In genomic region chr4:3797831-3798500, GRCh38 we compare ENCODE assay signal across 29 cellular contexts. TPM values are rescaled to one million over a fixed set of nuclear protein-coding genes. Genes with fewer than 3 reads are reported as not detected.
"Had no signal": no experiment of that assay in that cellular context is flagged by ENCODE, and none has a peak within 500 bp of the region (broad histone marks: within the 10 kb centered on the region; RNA-seq: fewer than 3 reads in every experiment).

No MANE protein-coding gene starts in this region.

- ATAC-seq: activated CD8-positive, alpha-beta T cell treated with anti-CD3 and anti-CD28 coated beads, Interleukin-2, amount 10 ng/mL, durations not matched to agents 7 days and 5 days; T-helper 17 cell; WTC11 had no signal

- H3K27ac ChIP-seq: adrenal gland, breast epithelium, Peyer's patch, RWPE1 had no signal

- H3K9me3 ChIP-seq: Peyer's patch had no signal

- H3K4me3 ChIP-seq: adrenal gland, breast epithelium, Peyer's patch had no signal

- H3K36me3 ChIP-seq: adrenal gland, breast epithelium, Peyer's patch had no signal

- H3K4me1 ChIP-seq: adrenal gland, breast epithelium, Peyer's patch had no signal

- DNase-seq: activated CD4-positive, alpha-beta T cell treated with anti-CD3 and anti-CD28 coated beads for 48 hours; activated CD4-positive, alpha-beta T cell treated with anti-CD3 and anti-CD28 coated beads, Interleukin-2, amount 50 U/mL, for 4 hours; activated CD4-positive, CD25-positive, alpha-beta regulatory T cell treated with anti-CD3 and anti-CD28 coated beads, Interleukin-2, amount 50 U/mL, for 72 hours; activated CD8-positive, alpha-beta memory T cell treated with anti-CD3 and anti-CD28 coated beads, Interleukin-2, amount 50 U/mL, for 48 hours; activated CD8-positive, alpha-beta T cell treated with anti-CD3 and anti-CD28 coated beads, Interleukin-2, amount 10 ng/mL, durations not matched to agents 7 days and 5 days; activated naive CD4-positive, alpha-beta T cell treated with anti-CD3 and anti-CD28 coated beads, Interleukin-2, amount 50 U/mL, for 16 hours; activated naive CD8-positive, alpha-beta T cell treated with anti-CD3 and anti-CD28 coated beads, Interleukin-2, amount 10 ng/mL, durations not matched to agents 7 days and 5 days; activated T-cell treated with anti-CD3 and anti-CD28 coated beads, Interleukin-2, amount 50 U/mL, for 1 hour; adrenal gland; anterior cingulate cortex; central memory CD4-positive, alpha-beta T cell; KG1; NCI-H1048; NCI-H1417 treated with DMSO at 0.1 percent for 48 hours; NCI-H1694; NCI-H2029; NCI-H2107; NCI-H2171 treated with DMSO at 0.1 percent for 48 hours; NCI-H345; NCI-H510A; NCI-H526 treated with DMSO at 0.1 percent for 48 hours; Peyer's patch; SHP77 treated with DMSO at 0.1 percent for 48 hours; T-helper 17 cell; T-helper 9 cell had no signal

- H3K27me3 ChIP-seq: adrenal gland, Peyer's patch had no signal

RNA-seq across cellular contexts. Expression of gene ADRA2C, which starts 31.8 kb away (rescaled TPM):
- total RNA-seq: activated CD8-positive, alpha-beta T cell treated with anti-CD3 and anti-CD28 coated beads, Interleukin-2, amount 10 ng/mL, durations not matched to agents 7 days and 5 days; activated naive CD8-positive, alpha-beta T cell treated with anti-CD3 and anti-CD28 coated beads, Interleukin-2, amount 10 ng/mL, durations not matched to agents 7 days and 5 days; M059J; T-helper 17 cell had no signal
